Comparison of ENCODE assay signal across 2 cellular contexts in genomic region chr3:53806182-53807116, GRCh38.
A peak's percentile ranks its signal among the peaks of the same experiment; 100 is the strongest.
TF ChIP-seq lines count a peak whose summit lies in the region.

No MANE protein-coding gene starts in this region.

TF ChIP-seq in HCT116, 20 proteins besides CTCF, POLR2A, EP300 and RAD21:
- TF ChIP-seq ATF3 (IDR thresholded peaks at IDR 0.05) = no peak
- TF ChIP-seq EGR1 (IDR thresholded peaks at IDR 0.05; ENCODE audit: low read depth) = no peak
- no peak for TF ChIP-seq YY1 (IDR thresholded peaks at IDR 0.05; ENCODE audit: extremely low read depth, insufficient replicate concordance, low read depth, low read length)
- no peak for TF ChIP-seq JUND (IDR thresholded peaks at IDR 0.05)
- no peak for TF ChIP-seq ZNF274 (IDR thresholded peaks at IDR 0.05; ENCODE audit: low read depth, low read length)
- TF ChIP-seq SIN3A (IDR thresholded peaks at IDR 0.05; ENCODE audit: low read depth) = no peak
- no peak for TF ChIP-seq EZH2 (IDR thresholded peaks at IDR 0.05)
- TF ChIP-seq POLR2AphosphoS5 (IDR thresholded peaks at IDR 0.05; ENCODE audit: low read depth, low read length) = no peak
- TF ChIP-seq CBX3 (IDR thresholded peaks at IDR 0.05; ENCODE audit: low read depth) = no peak
- TF ChIP-seq TCF7L2 (IDR thresholded peaks at IDR 0.05; ENCODE audit: borderline replicate concordance, extremely low read depth, insufficient read depth, insufficient read length) = no peak
- no peak for TF ChIP-seq ZFX (IDR thresholded peaks at IDR 0.05)
- no peak for TF ChIP-seq ELF1 (IDR thresholded peaks at IDR 0.05; ENCODE audit: borderline replicate concordance, low read depth)
- TF ChIP-seq EZH2phosphoT487 (IDR thresholded peaks at IDR 0.05; ENCODE audit: borderline replicate concordance) = no peak
- TF ChIP-seq ZBTB33 (IDR thresholded peaks at IDR 0.05; ENCODE audit: extremely low read depth, insufficient replicate concordance, low read length) = no peak
- TF ChIP-seq SRF (IDR thresholded peaks at IDR 0.05; ENCODE audit: low read depth) = no peak

TF ChIP-seq in GM12878, 131 proteins besides CTCF, POLR2A, EP300 and RAD21 (continues in another document):
- TF ChIP-seq ZBTB40 (IDR thresholded peaks at IDR 0.05; ENCODE audit: borderline replicate concordance) (no peak), ESRRA (IDR thresholded peaks at IDR 0.05; ENCODE audit: low read length) (no peak), DPF2 (IDR thresholded peaks at IDR 0.05) (0 out of 2 replicates have a peak, but pooled peaks have one; percentile 13), RBBP5 (conservative IDR thresholded peaks at IDR 0.05) (no peak), BCL3 (IDR thresholded peaks at IDR 0.05; ENCODE audit: borderline replicate concordance, insufficient read depth, low read depth, low read length, poor library complexity, severe bottlenecking) (no peak), TAF1 (IDR thresholded peaks at IDR 0.05; ENCODE audit: borderline replicate concordance, low read depth, low read length) (no peak), RUNX3 (IDR thresholded peaks at IDR 0.05; ENCODE audit: low read length) (no peak), POLR2AphosphoS5 (IDR thresholded peaks at IDR 0.05; ENCODE audit: low read length) (no peak), TCF7 (IDR thresholded peaks at IDR 0.05; ENCODE audit: borderline replicate concordance) (no peak), IKZF1 (conservative IDR thresholded peaks at IDR 0.05) (0 out of 2 replicates have a peak, but pooled peaks have one; percentile 24), CEBPB (IDR thresholded peaks at IDR 0.05; ENCODE audit: borderline replicate concordance in 1 of 2, low read depth in 2 of 2, low read length in 2 of 2) (no peak), GABPA (IDR thresholded peaks at IDR 0.05; ENCODE audit: low read depth) (no peak), SUPT20H (IDR thresholded peaks at IDR 0.05; ENCODE audit: borderline replicate concordance, control insufficient read depth, low read depth, low read length) (no peak)
- TF ChIP-seq, protein P1, sequence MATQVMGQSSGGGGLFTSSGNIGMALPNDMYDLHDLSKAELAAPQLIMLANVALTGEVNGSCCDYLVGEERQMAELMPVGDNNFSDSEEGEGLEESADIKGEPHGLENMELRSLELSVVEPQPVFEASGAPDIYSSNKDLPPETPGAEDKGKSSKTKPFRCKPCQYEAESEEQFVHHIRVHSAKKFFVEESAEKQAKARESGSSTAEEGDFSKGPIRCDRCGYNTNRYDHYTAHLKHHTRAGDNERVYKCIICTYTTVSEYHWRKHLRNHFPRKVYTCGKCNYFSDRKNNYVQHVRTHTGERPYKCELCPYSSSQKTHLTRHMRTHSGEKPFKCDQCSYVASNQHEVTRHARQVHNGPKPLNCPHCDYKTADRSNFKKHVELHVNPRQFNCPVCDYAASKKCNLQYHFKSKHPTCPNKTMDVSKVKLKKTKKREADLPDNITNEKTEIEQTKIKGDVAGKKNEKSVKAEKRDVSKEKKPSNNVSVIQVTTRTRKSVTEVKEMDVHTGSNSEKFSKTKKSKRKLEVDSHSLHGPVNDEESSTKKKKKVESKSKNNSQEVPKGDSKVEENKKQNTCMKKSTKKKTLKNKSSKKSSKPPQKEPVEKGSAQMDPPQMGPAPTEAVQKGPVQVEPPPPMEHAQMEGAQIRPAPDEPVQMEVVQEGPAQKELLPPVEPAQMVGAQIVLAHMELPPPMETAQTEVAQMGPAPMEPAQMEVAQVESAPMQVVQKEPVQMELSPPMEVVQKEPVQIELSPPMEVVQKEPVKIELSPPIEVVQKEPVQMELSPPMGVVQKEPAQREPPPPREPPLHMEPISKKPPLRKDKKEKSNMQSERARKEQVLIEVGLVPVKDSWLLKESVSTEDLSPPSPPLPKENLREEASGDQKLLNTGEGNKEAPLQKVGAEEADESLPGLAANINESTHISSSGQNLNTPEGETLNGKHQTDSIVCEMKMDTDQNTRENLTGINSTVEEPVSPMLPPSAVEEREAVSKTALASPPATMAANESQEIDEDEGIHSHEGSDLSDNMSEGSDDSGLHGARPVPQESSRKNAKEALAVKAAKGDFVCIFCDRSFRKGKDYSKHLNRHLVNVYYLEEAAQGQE (IDR thresholded peaks at IDR 0.05; ENCODE audit: low read depth, low read length) = no peak
- TF ChIP-seq, protein P2, sequence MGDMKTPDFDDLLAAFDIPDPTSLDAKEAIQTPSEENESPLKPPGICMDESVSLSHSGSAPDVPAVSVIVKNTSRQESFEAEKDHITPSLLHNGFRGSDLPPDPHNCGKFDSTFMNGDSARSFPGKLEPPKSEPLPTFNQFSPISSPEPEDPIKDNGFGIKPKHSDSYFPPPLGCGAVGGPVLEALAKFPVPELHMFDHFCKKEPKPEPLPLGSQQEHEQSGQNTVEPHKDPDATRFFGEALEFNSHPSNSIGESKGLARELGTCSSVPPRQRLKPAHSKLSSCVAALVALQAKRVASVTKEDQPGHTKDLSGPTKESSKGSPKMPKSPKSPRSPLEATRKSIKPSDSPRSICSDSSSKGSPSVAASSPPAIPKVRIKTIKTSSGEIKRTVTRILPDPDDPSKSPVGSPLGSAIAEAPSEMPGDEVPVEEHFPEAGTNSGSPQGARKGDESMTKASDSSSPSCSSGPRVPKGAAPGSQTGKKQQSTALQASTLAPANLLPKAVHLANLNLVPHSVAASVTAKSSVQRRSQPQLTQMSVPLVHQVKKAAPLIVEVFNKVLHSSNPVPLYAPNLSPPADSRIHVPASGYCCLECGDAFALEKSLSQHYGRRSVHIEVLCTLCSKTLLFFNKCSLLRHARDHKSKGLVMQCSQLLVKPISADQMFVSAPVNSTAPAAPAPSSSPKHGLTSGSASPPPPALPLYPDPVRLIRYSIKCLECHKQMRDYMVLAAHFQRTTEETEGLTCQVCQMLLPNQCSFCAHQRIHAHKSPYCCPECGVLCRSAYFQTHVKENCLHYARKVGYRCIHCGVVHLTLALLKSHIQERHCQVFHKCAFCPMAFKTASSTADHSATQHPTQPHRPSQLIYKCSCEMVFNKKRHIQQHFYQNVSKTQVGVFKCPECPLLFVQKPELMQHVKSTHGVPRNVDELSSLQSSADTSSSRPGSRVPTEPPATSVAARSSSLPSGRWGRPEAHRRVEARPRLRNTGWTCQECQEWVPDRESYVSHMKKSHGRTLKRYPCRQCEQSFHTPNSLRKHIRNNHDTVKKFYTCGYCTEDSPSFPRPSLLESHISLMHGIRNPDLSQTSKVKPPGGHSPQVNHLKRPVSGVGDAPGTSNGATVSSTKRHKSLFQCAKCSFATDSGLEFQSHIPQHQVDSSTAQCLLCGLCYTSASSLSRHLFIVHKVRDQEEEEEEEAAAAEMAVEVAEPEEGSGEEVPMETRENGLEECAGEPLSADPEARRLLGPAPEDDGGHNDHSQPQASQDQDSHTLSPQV (IDR thresholded peaks at IDR 0.05) = no peak
- TF ChIP-seq, protein P3, sequence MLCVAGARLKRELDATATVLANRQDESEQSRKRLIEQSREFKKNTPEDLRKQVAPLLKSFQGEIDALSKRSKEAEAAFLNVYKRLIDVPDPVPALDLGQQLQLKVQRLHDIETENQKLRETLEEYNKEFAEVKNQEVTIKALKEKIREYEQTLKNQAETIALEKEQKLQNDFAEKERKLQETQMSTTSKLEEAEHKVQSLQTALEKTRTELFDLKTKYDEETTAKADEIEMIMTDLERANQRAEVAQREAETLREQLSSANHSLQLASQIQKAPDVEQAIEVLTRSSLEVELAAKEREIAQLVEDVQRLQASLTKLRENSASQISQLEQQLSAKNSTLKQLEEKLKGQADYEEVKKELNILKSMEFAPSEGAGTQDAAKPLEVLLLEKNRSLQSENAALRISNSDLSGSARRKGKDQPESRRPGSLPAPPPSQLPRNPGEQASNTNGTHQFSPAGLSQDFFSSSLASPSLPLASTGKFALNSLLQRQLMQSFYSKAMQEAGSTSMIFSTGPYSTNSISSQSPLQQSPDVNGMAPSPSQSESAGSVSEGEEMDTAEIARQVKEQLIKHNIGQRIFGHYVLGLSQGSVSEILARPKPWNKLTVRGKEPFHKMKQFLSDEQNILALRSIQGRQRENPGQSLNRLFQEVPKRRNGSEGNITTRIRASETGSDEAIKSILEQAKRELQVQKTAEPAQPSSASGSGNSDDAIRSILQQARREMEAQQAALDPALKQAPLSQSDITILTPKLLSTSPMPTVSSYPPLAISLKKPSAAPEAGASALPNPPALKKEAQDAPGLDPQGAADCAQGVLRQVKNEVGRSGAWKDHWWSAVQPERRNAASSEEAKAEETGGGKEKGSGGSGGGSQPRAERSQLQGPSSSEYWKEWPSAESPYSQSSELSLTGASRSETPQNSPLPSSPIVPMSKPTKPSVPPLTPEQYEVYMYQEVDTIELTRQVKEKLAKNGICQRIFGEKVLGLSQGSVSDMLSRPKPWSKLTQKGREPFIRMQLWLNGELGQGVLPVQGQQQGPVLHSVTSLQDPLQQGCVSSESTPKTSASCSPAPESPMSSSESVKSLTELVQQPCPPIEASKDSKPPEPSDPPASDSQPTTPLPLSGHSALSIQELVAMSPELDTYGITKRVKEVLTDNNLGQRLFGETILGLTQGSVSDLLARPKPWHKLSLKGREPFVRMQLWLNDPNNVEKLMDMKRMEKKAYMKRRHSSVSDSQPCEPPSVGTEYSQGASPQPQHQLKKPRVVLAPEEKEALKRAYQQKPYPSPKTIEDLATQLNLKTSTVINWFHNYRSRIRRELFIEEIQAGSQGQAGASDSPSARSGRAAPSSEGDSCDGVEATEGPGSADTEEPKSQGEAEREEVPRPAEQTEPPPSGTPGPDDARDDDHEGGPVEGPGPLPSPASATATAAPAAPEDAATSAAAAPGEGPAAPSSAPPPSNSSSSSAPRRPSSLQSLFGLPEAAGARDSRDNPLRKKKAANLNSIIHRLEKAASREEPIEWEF (IDR thresholded peaks at IDR 0.05; ENCODE audit: insufficient replicate concordance, low read depth, low read length) = no peak
- TF ChIP-seq, protein P4, sequence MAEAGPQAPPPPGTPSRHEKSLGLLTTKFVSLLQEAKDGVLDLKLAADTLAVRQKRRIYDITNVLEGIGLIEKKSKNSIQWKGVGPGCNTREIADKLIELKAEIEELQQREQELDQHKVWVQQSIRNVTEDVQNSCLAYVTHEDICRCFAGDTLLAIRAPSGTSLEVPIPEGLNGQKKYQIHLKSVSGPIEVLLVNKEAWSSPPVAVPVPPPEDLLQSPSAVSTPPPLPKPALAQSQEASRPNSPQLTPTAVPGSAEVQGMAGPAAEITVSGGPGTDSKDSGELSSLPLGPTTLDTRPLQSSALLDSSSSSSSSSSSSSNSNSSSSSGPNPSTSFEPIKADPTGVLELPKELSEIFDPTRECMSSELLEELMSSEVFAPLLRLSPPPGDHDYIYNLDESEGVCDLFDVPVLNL (IDR thresholded peaks at IDR 0.05; ENCODE audit: low read depth, low read length) = no peak
- TF ChIP-seq, protein P5, sequence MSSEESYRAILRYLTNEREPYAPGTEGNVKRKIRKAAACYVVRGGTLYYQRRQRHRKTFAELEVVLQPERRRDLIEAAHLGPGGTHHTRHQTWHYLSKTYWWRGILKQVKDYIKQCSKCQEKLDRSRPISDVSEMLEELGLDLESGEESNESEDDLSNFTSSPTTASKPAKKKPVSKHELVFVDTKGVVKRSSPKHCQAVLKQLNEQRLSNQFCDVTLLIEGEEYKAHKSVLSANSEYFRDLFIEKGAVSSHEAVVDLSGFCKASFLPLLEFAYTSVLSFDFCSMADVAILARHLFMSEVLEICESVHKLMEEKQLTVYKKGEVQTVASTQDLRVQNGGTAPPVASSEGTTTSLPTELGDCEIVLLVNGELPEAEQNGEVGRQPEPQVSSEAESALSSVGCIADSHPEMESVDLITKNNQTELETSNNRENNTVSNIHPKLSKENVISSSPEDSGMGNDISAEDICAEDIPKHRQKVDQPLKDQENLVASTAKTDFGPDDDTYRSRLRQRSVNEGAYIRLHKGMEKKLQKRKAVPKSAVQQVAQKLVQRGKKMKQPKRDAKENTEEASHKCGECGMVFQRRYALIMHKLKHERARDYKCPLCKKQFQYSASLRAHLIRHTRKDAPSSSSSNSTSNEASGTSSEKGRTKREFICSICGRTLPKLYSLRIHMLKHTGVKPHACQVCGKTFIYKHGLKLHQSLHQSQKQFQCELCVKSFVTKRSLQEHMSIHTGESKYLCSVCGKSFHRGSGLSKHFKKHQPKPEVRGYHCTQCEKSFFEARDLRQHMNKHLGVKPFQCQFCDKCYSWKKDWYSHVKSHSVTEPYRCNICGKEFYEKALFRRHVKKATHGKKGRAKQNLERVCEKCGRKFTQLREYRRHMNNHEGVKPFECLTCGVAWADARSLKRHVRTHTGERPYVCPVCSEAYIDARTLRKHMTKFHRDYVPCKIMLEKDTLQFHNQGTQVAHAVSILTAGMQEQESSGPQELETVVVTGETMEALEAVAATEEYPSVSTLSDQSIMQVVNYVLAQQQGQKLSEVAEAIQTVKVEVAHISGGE (CRISPR knock-in tag; IDR thresholded peaks at IDR 0.05) = no peak
- TF ChIP-seq, protein P6, sequence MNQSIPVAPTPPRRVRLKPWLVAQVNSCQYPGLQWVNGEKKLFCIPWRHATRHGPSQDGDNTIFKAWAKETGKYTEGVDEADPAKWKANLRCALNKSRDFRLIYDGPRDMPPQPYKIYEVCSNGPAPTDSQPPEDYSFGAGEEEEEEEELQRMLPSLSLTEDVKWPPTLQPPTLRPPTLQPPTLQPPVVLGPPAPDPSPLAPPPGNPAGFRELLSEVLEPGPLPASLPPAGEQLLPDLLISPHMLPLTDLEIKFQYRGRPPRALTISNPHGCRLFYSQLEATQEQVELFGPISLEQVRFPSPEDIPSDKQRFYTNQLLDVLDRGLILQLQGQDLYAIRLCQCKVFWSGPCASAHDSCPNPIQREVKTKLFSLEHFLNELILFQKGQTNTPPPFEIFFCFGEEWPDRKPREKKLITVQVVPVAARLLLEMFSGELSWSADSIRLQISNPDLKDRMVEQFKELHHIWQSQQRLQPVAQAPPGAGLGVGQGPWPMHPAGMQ (IDR thresholded peaks at IDR 0.05; ENCODE audit: borderline replicate concordance) = no peak
